Comparison of ENCODE assay signal across 9 cellular contexts in genomic region chr17:48646183-48647102, GRCh38. TPM values are rescaled to one million over a fixed set of nuclear protein-coding genes. Genes with fewer than 3 reads are reported as not detected.
DNase-seq lines count a peak whose midpoint lies in the region; ATAC-seq and TF ChIP-seq lines count a peak whose summit lies in the region.
"Had no signal": no experiment of that assay in that cellular context is flagged by ENCODE, and none has a peak within 500 bp of the region (broad histone marks: within the 10 kb centered on the region; RNA-seq: fewer than 3 reads in every experiment).

No MANE protein-coding gene starts in this region.

- H2BK15ac ChIP-seq in mesenchymal stem cell (ENCODE audit: low read depth, poor library complexity, severe bottlenecking) = peak overlapping the region; percentile 75

- peaks cover 0 to 38% (median 18%) of the 10 kb centered on the region in 4 donors for H3K4me1 Mint-ChIP-seq in CD4-positive, CD25-positive, alpha-beta regulatory T cell
- H3K4me1 Mint-ChIP-seq in activated T-cell treated with anti-CD3 and anti-CD28 coated beads, Interleukin-2, amount 50 U/mL, for 24 hours (ENCODE audit: low read depth) = peaks cover 17% of the 10 kb centered on the region
- H3K4me1 Mint-ChIP-seq in endothelial cell (ENCODE audit: unreplicated experiment) = peaks cover 5% of the 10 kb centered on the region

- peak overlapping the region; percentile 6 for H2AFZ ChIP-seq in mesenchymal stem cell (ENCODE audit: low read depth, low read length)

- peak overlapping the region in 1 of 2 experiments; percentile 57 for H3K23ac ChIP-seq in mesenchymal stem cell (ENCODE audit: low read length in 2 of 2)

- H3K4ac ChIP-seq in mesenchymal stem cell (ENCODE audit: low read depth in 1 of 2, low read length in 2 of 2) = peak overlapping the region; percentile 8 to 78

- TF ChIP-seq POLR2A in tibial nerve (IDR thresholded peaks at IDR 0.05) = no peak

- H3K9me3 Mint-ChIP-seq in CD4-positive, CD25-positive, alpha-beta regulatory T cell = peaks cover 0 to 2% (median 0%) of the 10 kb centered on the region in 7 donors
- H3K9me3 Mint-ChIP-seq in activated T-cell treated with anti-CD3 and anti-CD28 coated beads, Interleukin-2, amount 50 U/mL, for 24 hours = no peaks in the 10 kb centered on the region
- no peaks in the 10 kb centered on the region for H3K9me3 Mint-ChIP-seq in endothelial cell (ENCODE audit: unreplicated experiment)

- peak overlapping the region; percentile 91 for H4K8ac ChIP-seq in mesenchymal stem cell (ENCODE audit: low read length)

- H3K4me2 ChIP-seq in mesenchymal stem cell (ENCODE audit: low read length, poor library complexity, severe bottlenecking) = peak overlapping the region; percentile 41

- peak overlapping the region; percentile 79 to 97 for H3K18ac ChIP-seq in mesenchymal stem cell (ENCODE audit: low read depth in 1 of 2, low read length in 2 of 2)

- H3K36me3 Mint-ChIP-seq in CD4-positive, CD25-positive, alpha-beta regulatory T cell = no peaks in the 10 kb centered on the region
- no peaks in the 10 kb centered on the region for H3K36me3 Mint-ChIP-seq in activated T-cell treated with anti-CD3 and anti-CD28 coated beads, Interleukin-2, amount 50 U/mL, for 24 hours (ENCODE audit: low read depth)
- H3K36me3 Mint-ChIP-seq in endothelial cell (ENCODE audit: low read depth, unreplicated experiment) = no peaks in the 10 kb centered on the region

- no peak overlapping the region for H3K27ac ChIP-seq in CD4-positive, CD25-positive, alpha-beta regulatory T cell (ENCODE audit: insufficient read depth, low read length, poor library complexity, severe bottlenecking)
- H3K27ac ChIP-seq in mesenchymal stem cell (ENCODE audit: low read length, poor library complexity, severe bottlenecking) (no peak overlapping the region), tibial nerve (peak overlapping the region in 1 of 4 donors; percentile 74)

- H3K36me3 ChIP-seq in CD4-positive, CD25-positive, alpha-beta regulatory T cell (ENCODE audit: control insufficient read depth, insufficient read depth, low read length) = no peaks in the 10 kb centered on the region
- no peaks in the 10 kb centered on the region for H3K36me3 ChIP-seq in mesenchymal stem cell (ENCODE audit: control insufficient read depth in 1 of 2, insufficient read depth in 2 of 2, low read depth in 1 of 2, low read length in 2 of 2)
- H3K36me3 ChIP-seq in tibial nerve = no peaks in the 10 kb centered on the region

- no peaks in the 10 kb centered on the region for H3K9me3 ChIP-seq in CD4-positive, CD25-positive, alpha-beta regulatory T cell (ENCODE audit: control insufficient read depth in 2 of 2, low read length in 2 of 2)
- no peaks in the 10 kb centered on the region for H3K9me3 ChIP-seq in mesenchymal stem cell (ENCODE audit: control insufficient read depth, low read length)
- no peaks in the 10 kb centered on the region for H3K9me3 ChIP-seq in tibial nerve

- H2AK5ac ChIP-seq in mesenchymal stem cell (ENCODE audit: low read length, severe bottlenecking) = no peak overlapping the region

- peak; percentile 57 to 60 for ATAC-seq in CD4-positive, CD25-positive, alpha-beta regulatory T cell (ENCODE audit: low read depth in 2 of 2)
- ATAC-seq in HG03432 (IDR thresholded peaks at IDR 0.05; ENCODE audit: unreplicated experiment) (peak; percentile 45), HG02884 (IDR thresholded peaks at IDR 0.05; ENCODE audit: unreplicated experiment) (no peak), GM21825 (IDR thresholded peaks at IDR 0.05; ENCODE audit: unreplicated experiment) (no peak)

- DNase-seq in CD4-positive, CD25-positive, alpha-beta regulatory T cell = peak in 1 of 3 donors; percentile 30
- DNase-seq in activated T-cell treated with anti-CD3 and anti-CD28 coated beads, Interleukin-2, amount 50 U/mL, for 24 hours = no peak
- peak; percentile 77 for DNase-seq in mesenchymal stem cell
- DNase-seq in endothelial cell (ENCODE audit: low spot score) = no peak
- no peak for DNase-seq in tibial nerve (ENCODE audit: low spot score in 2 of 2)

- H3K4me1 ChIP-seq in CD4-positive, CD25-positive, alpha-beta regulatory T cell (ENCODE audit: control insufficient read depth, insufficient read depth, low read length, poor library complexity, severe bottlenecking) = peaks cover 29% of the 10 kb centered on the region
- H3K4me1 ChIP-seq in mesenchymal stem cell (ENCODE audit: control insufficient read depth, insufficient read depth, low read depth, low read length) (peaks cover 18% of the 10 kb centered on the region), tibial nerve (peaks cover 0 to 17% (median 4%) of the 10 kb centered on the region in 4 donors)

- no peaks in the 10 kb centered on the region for H3K79me1 ChIP-seq in mesenchymal stem cell (replicated peaks; ENCODE audit: low read length, poor library complexity, severe bottlenecking)

- H3K4me3 Mint-ChIP-seq in CD4-positive, CD25-positive, alpha-beta regulatory T cell = peak overlapping the region; percentile 69 to 93 (median 89)
- peak overlapping the region; percentile 38 for H3K4me3 Mint-ChIP-seq in activated T-cell treated with anti-CD3 and anti-CD28 coated beads, Interleukin-2, amount 50 U/mL, for 24 hours
- H3K4me3 Mint-ChIP-seq in endothelial cell (ENCODE audit: unreplicated experiment) = no peak overlapping the region

- peak overlapping the region; percentile 71 for H2BK120ac ChIP-seq in mesenchymal stem cell (ENCODE audit: low read depth, low read length)

- no peak for TF ChIP-seq EP300 in tibial nerve (IDR thresholded peaks at IDR 0.05)

- TF ChIP-seq CTCF in endothelial cell (IDR thresholded peaks at IDR 0.05; ENCODE audit: unreplicated experiment) (no peak), tibial nerve (IDR thresholded peaks at IDR 0.05) (no peak)

- peak overlapping the region in 1 of 2 experiments; percentile 96 for H2BK12ac ChIP-seq in mesenchymal stem cell (ENCODE audit: low read length in 2 of 2)

- WGBS in mesenchymal stem cell = under 1% methylated on average over 69 of the region's 80 CpGs
- 2 to 6% methylated on average over 34 to 61 of the region's 80 CpGs for WGBS in tibial nerve, 2 donors

- no peak overlapping the region for H3K4me3 ChIP-seq in CD4-positive, CD25-positive, alpha-beta regulatory T cell (ENCODE audit: low read depth, low read length)
- no peak overlapping the region for H3K4me3 ChIP-seq in mesenchymal stem cell (ENCODE audit: insufficient read depth in 1 of 2, low read depth in 1 of 2, low read length in 2 of 2)
- peak overlapping the region in 2 of 4 donors; percentile 34 to 46 for H3K4me3 ChIP-seq in tibial nerve

- H4K91ac ChIP-seq in mesenchymal stem cell (ENCODE audit: low read length) = peak overlapping the region; percentile 95

- peak overlapping the region in 1 of 2 experiments; percentile 87 for H3K14ac ChIP-seq in mesenchymal stem cell (ENCODE audit: low read length in 2 of 2)

- peaks cover 84% of the 10 kb centered on the region for H3K27me3 Mint-ChIP-seq in CD4-positive, CD25-positive, alpha-beta regulatory T cell
- H3K27me3 Mint-ChIP-seq in activated T-cell treated with anti-CD3 and anti-CD28 coated beads, Interleukin-2, amount 50 U/mL, for 24 hours = peaks cover 80% of the 10 kb centered on the region
- H3K27me3 Mint-ChIP-seq in endothelial cell (ENCODE audit: unreplicated experiment) = peaks cover 33% of the 10 kb centered on the region

- no peak overlapping the region for H3K9ac ChIP-seq in mesenchymal stem cell (ENCODE audit: low read length)

- H3K27ac Mint-ChIP-seq in CD4-positive, CD25-positive, alpha-beta regulatory T cell = no peak overlapping the region
- no peak overlapping the region for H3K27ac Mint-ChIP-seq in activated T-cell treated with anti-CD3 and anti-CD28 coated beads, Interleukin-2, amount 50 U/mL, for 24 hours
- H3K27ac Mint-ChIP-seq in endothelial cell (ENCODE audit: unreplicated experiment) = no peak overlapping the region

- no peak overlapping the region for H2BK5ac ChIP-seq in mesenchymal stem cell (ENCODE audit: low read depth, low read length, poor library complexity, severe bottlenecking)

- peaks cover 36% of the 10 kb centered on the region for H3K27me3 ChIP-seq in CD4-positive, CD25-positive, alpha-beta regulatory T cell (ENCODE audit: control insufficient read depth, insufficient read depth, low read length)
- H3K27me3 ChIP-seq in mesenchymal stem cell (ENCODE audit: control insufficient read depth in 1 of 2, insufficient read depth in 1 of 2, low read length in 2 of 2) = peaks cover 73 to 91% of the 10 kb centered on the region in 2 experiments
- H3K27me3 ChIP-seq in tibial nerve = peaks cover 0 to 95% of the 10 kb centered on the region in 2 donors

RNA-seq across cellular contexts. Expression of gene HOXB9, which starts 20.3 kb away (rescaled TPM):
- total RNA-seq in CD4-positive, CD25-positive, alpha-beta regulatory T cell = 0.25 TPM
- not detected for polyA plus RNA-seq in CD4-positive, CD25-positive, alpha-beta regulatory T cell
- polyA plus RNA-seq in mesenchymal stem cell (2013, experiment 1 of 2) = 47.3 TPM
- polyA plus RNA-seq in mesenchymal stem cell (2013, experiment 2 of 2) = 47.4 TPM
- total RNA-seq in endothelial cell (ENCODE audit: unreplicated experiment) (0.49 TPM), tibial nerve (under 1 TPM in 2 of 4 donors, not detected in 2; 0.21 to 0.30 TPM)
- total RNA-seq: lung microvascular endothelial cell had no signal

RNA-seq across cellular contexts. Expression of gene HOXB8, which starts 31.4 kb away (rescaled TPM):
- total RNA-seq in CD4-positive, CD25-positive, alpha-beta regulatory T cell = not detected
- polyA plus RNA-seq in CD4-positive, CD25-positive, alpha-beta regulatory T cell = not detected
- 53.4 TPM for polyA plus RNA-seq in mesenchymal stem cell (2013, experiment 1 of 2)
- 50.0 TPM for polyA plus RNA-seq in mesenchymal stem cell (2013, experiment 2 of 2)
- total RNA-seq in endothelial cell (ENCODE audit: unreplicated experiment) (0.15 TPM), tibial nerve (under 1 TPM in 2 of 4 donors, not detected in 2; 0.66 to 0.90 TPM)
- total RNA-seq: lung microvascular endothelial cell had no signal

RNA-seq across cellular contexts. Expression of gene HOXB7, which starts 35.6 kb away (rescaled TPM):
- total RNA-seq in CD4-positive, CD25-positive, alpha-beta regulatory T cell = 2.1 TPM
- polyA plus RNA-seq in CD4-positive, CD25-positive, alpha-beta regulatory T cell = 1 to 10 TPM in 3 of 4 donors, under 1 TPM in 1; 0.77 to 7.2 (median 2.1) TPM
- polyA plus RNA-seq in mesenchymal stem cell (2013, experiment 1 of 2) = 108 TPM
- 115 TPM for polyA plus RNA-seq in mesenchymal stem cell (2013, experiment 2 of 2)
- total RNA-seq in endothelial cell (ENCODE audit: unreplicated experiment) (3.6 TPM), tibial nerve (1 to 10 TPM; 1.8 to 4.0 (median 2.3) TPM)

RNA-seq across cellular contexts. Expression of gene HOXB6, which starts 41.7 kb away (rescaled TPM):
- total RNA-seq in CD4-positive, CD25-positive, alpha-beta regulatory T cell = not detected
- polyA plus RNA-seq in CD4-positive, CD25-positive, alpha-beta regulatory T cell = not detected
- polyA plus RNA-seq in mesenchymal stem cell (2013, experiment 1 of 2) = 37.1 TPM
- polyA plus RNA-seq in mesenchymal stem cell (2013, experiment 2 of 2) = 35.9 TPM
- total RNA-seq in endothelial cell (ENCODE audit: unreplicated experiment) = 1.9 TPM
- 1 to 10 TPM in 3 of 4 donors, under 1 TPM in 1; 0.66 to 5.1 (median 2.9) TPM for total RNA-seq in tibial nerve

RNA-seq across cellular contexts. Expression of gene HOXB5, which starts 52.9 kb away (rescaled TPM):
- not detected for total RNA-seq in CD4-positive, CD25-positive, alpha-beta regulatory T cell
- polyA plus RNA-seq in CD4-positive, CD25-positive, alpha-beta regulatory T cell = not detected
- polyA plus RNA-seq in mesenchymal stem cell (2013, experiment 1 of 2) = 15.0 TPM
- 14.1 TPM for polyA plus RNA-seq in mesenchymal stem cell (2013, experiment 2 of 2)
- total RNA-seq in endothelial cell (ENCODE audit: unreplicated experiment) (0.59 TPM), tibial nerve (1 to 10 TPM in 2 of 4 donors, not detected in 2; 1.6 to 1.8 TPM)
- total RNA-seq: lung microvascular endothelial cell had no signal

Comparison
In these comparisons a context has a peak if more than half of its experiments do, and no peak if none do; other contexts are left out.
1. ATAC-seq: peak in CD4-positive, CD25-positive, alpha-beta regulatory T cell (2 of 2) and HG03432 (single experiment); none in HG02884 (single experiment) and GM21825 (single experiment).